ENCODE assay signal across 19 cellular contexts in genomic region chr2:168139791-168140190, GRCh38.
"Had no signal": no experiment of that assay in that cellular context is flagged by ENCODE, and none has a peak within 500 bp of the region (broad histone marks: within the 10 kb centered on the region; RNA-seq: fewer than 3 reads in every experiment).

No MANE protein-coding gene starts in this region.

- ATAC-seq: activated CD4-positive, CD25-positive, alpha-beta regulatory T cell treated with anti-CD3 and anti-CD28 coated beads, Interleukin-2, amount 50 U/mL, for 24 hours; left colon had no signal

- H3K27me3 ChIP-seq: SJSA1, transverse colon had no signal

- H3K4me3 ChIP-seq: lung, SJSA1, skin epidermis, transverse colon had no signal

- H3K9me3 ChIP-seq: SJSA1, transverse colon had no signal

- DNase-seq: activated CD4-positive, alpha-beta T cell treated with anti-CD3 and anti-CD28 coated beads, Interleukin-2, amount 50 U/mL, for 1 hour; activated CD8-positive, alpha-beta memory T cell treated with anti-CD3 and anti-CD28 coated beads for 24 hours; activated naive CD4-positive, alpha-beta T cell treated with anti-CD3 and anti-CD28 coated beads for 36 hours; effector memory CD4-positive, alpha-beta T cell; left colon; midbrain; posterior cingulate gyrus; retina; stimulated activated CD4-positive, alpha-beta T cell treated with anti-CD3 and anti-CD28 coated beads, Interleukin-4, amount 100 ng/mL, for 24 hours; stimulated activated CD8-positive, alpha-beta memory T cell treated with anti-CD3 and anti-CD28 coated beads, Interleukin-4, amount 100 ng/mL, for 48 hours; stimulated activated naive CD4-positive, alpha-beta T cell treated with Interleukin-2 at 50 U/mL for 16 hours; T-helper 1 cell; T1000; transverse colon had no signal

- H3K9me3 Mint-ChIP-seq: activated naive CD4-positive, alpha-beta T cell treated with anti-CD3 and anti-CD28 coated beads for 36 hours had no signal

- H3K4me3 Mint-ChIP-seq: activated naive CD4-positive, alpha-beta T cell treated with anti-CD3 and anti-CD28 coated beads for 36 hours had no signal

- H3K27ac Mint-ChIP-seq: activated naive CD4-positive, alpha-beta T cell treated with anti-CD3 and anti-CD28 coated beads for 36 hours had no signal

- H3K27ac ChIP-seq: epithelial cell of prostate, SJSA1, skin epidermis, transverse colon had no signal

- H3K4me1 ChIP-seq: SJSA1 had no signal
